ENCODE assay signal across 1 cellular context in genomic region chr11:95266751-95267374, GRCh38.
TF ChIP-seq lines count a peak whose summit lies in the region.

No MANE protein-coding gene starts in this region.

TF ChIP-seq in GM23338, 12 proteins besides CTCF, POLR2A, EP300 and RAD21:
- TF ChIP-seq REST (IDR thresholded peaks at IDR 0.05; ENCODE audit: unreplicated experiment), result no peak
- no peak for TF ChIP-seq NANOG (IDR thresholded peaks at IDR 0.05; ENCODE audit: borderline replicate concordance)
- TF ChIP-seq POLR2AphosphoS5 (IDR thresholded peaks at IDR 0.05; ENCODE audit: low read depth), result no peak
- TF ChIP-seq STAT1 (IDR thresholded peaks at IDR 0.05; ENCODE audit: unreplicated experiment), result no peak
- TF ChIP-seq CREB1 (CRISPR knock-in tag; IDR thresholded peaks at IDR 0.05; ENCODE audit: low read depth), result no peak
- TF ChIP-seq ZNF331 (CRISPR knock-in tag; IDR thresholded peaks at IDR 0.05; ENCODE audit: low read depth), result no peak
- TF ChIP-seq JUNB (IDR thresholded peaks at IDR 0.05; ENCODE audit: unreplicated experiment), result no peak
TF ChIP-seq in GM23338: peak in this region for 0.
